In the genomic region with DNA sequence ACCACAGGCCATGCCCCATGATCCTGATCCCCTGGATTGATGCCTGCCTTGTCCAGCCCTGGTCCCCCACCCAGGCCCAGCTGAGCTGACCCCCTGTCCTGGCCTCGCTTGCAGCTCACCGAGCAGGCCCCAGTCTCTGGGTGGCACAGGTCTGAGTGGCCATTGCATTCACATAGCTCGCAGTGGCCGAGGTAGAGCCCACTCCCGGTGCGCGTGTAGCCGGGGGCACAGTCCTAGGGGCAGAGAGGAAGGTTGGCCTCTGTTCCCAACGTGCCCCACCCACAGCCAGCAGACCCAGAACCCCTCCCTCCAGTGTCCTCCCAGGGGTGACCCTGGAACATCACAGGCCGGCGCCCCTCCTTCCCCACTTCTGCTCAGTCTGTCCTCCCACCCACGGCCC, we compare ENCODE assay signal across 1 cellular context.
TF ChIP-seq lines count a peak whose summit lies in the region.

No MANE protein-coding gene starts in this region.

TF ChIP-seq in H1, 55 proteins besides CTCF, POLR2A, EP300 and RAD21:
- TF ChIP-seq EGR1 (IDR thresholded peaks at IDR 0.05; ENCODE audit: borderline replicate concordance, low read depth, low read length) (no peak), GTF2F1 (IDR thresholded peaks at IDR 0.05; ENCODE audit: borderline replicate concordance, low read depth, low read length) (no peak), CTBP2 (IDR thresholded peaks at IDR 0.05; ENCODE audit: borderline replicate concordance, insufficient read depth, insufficient read length, low read length) (no peak), POU5F1 (IDR thresholded peaks at IDR 0.05; ENCODE audit: low read depth, low read length) (no peak), ASH2L (IDR thresholded peaks at IDR 0.05; ENCODE audit: low read length) (no peak), TAF7 (optimal IDR thresholded peaks at IDR 0.05; ENCODE audit: borderline replicate concordance, low read depth, low read length) (no peak), SRF (IDR thresholded peaks at IDR 0.05; ENCODE audit: low read depth, low read length) (no peak), SP1 (IDR thresholded peaks at IDR 0.05; ENCODE audit: low read depth, low read length) (no peak), SIX5 (IDR thresholded peaks at IDR 0.05; ENCODE audit: low read depth, low read length) (no peak)
- TF ChIP-seq, protein P1, sequence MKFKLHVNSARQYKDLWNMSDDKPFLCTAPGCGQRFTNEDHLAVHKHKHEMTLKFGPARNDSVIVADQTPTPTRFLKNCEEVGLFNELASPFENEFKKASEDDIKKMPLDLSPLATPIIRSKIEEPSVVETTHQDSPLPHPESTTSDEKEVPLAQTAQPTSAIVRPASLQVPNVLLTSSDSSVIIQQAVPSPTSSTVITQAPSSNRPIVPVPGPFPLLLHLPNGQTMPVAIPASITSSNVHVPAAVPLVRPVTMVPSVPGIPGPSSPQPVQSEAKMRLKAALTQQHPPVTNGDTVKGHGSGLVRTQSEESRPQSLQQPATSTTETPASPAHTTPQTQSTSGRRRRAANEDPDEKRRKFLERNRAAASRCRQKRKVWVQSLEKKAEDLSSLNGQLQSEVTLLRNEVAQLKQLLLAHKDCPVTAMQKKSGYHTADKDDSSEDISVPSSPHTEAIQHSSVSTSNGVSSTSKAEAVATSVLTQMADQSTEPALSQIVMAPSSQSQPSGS (IDR thresholded peaks at IDR 0.05; ENCODE audit: low read length) = no peak
- TF ChIP-seq, protein P2, sequence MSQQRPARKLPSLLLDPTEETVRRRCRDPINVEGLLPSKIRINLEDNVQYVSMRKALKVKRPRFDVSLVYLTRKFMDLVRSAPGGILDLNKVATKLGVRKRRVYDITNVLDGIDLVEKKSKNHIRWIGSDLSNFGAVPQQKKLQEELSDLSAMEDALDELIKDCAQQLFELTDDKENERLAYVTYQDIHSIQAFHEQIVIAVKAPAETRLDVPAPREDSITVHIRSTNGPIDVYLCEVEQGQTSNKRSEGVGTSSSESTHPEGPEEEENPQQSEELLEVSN (IDR thresholded peaks at IDR 0.05) = no peak
- TF ChIP-seq, protein P3, sequence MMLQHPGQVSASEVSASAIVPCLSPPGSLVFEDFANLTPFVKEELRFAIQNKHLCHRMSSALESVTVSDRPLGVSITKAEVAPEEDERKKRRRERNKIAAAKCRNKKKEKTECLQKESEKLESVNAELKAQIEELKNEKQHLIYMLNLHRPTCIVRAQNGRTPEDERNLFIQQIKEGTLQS (IDR thresholded peaks at IDR 0.05; ENCODE audit: insufficient read depth, low read depth, low read length) = no peak
- TF ChIP-seq, protein P4, sequence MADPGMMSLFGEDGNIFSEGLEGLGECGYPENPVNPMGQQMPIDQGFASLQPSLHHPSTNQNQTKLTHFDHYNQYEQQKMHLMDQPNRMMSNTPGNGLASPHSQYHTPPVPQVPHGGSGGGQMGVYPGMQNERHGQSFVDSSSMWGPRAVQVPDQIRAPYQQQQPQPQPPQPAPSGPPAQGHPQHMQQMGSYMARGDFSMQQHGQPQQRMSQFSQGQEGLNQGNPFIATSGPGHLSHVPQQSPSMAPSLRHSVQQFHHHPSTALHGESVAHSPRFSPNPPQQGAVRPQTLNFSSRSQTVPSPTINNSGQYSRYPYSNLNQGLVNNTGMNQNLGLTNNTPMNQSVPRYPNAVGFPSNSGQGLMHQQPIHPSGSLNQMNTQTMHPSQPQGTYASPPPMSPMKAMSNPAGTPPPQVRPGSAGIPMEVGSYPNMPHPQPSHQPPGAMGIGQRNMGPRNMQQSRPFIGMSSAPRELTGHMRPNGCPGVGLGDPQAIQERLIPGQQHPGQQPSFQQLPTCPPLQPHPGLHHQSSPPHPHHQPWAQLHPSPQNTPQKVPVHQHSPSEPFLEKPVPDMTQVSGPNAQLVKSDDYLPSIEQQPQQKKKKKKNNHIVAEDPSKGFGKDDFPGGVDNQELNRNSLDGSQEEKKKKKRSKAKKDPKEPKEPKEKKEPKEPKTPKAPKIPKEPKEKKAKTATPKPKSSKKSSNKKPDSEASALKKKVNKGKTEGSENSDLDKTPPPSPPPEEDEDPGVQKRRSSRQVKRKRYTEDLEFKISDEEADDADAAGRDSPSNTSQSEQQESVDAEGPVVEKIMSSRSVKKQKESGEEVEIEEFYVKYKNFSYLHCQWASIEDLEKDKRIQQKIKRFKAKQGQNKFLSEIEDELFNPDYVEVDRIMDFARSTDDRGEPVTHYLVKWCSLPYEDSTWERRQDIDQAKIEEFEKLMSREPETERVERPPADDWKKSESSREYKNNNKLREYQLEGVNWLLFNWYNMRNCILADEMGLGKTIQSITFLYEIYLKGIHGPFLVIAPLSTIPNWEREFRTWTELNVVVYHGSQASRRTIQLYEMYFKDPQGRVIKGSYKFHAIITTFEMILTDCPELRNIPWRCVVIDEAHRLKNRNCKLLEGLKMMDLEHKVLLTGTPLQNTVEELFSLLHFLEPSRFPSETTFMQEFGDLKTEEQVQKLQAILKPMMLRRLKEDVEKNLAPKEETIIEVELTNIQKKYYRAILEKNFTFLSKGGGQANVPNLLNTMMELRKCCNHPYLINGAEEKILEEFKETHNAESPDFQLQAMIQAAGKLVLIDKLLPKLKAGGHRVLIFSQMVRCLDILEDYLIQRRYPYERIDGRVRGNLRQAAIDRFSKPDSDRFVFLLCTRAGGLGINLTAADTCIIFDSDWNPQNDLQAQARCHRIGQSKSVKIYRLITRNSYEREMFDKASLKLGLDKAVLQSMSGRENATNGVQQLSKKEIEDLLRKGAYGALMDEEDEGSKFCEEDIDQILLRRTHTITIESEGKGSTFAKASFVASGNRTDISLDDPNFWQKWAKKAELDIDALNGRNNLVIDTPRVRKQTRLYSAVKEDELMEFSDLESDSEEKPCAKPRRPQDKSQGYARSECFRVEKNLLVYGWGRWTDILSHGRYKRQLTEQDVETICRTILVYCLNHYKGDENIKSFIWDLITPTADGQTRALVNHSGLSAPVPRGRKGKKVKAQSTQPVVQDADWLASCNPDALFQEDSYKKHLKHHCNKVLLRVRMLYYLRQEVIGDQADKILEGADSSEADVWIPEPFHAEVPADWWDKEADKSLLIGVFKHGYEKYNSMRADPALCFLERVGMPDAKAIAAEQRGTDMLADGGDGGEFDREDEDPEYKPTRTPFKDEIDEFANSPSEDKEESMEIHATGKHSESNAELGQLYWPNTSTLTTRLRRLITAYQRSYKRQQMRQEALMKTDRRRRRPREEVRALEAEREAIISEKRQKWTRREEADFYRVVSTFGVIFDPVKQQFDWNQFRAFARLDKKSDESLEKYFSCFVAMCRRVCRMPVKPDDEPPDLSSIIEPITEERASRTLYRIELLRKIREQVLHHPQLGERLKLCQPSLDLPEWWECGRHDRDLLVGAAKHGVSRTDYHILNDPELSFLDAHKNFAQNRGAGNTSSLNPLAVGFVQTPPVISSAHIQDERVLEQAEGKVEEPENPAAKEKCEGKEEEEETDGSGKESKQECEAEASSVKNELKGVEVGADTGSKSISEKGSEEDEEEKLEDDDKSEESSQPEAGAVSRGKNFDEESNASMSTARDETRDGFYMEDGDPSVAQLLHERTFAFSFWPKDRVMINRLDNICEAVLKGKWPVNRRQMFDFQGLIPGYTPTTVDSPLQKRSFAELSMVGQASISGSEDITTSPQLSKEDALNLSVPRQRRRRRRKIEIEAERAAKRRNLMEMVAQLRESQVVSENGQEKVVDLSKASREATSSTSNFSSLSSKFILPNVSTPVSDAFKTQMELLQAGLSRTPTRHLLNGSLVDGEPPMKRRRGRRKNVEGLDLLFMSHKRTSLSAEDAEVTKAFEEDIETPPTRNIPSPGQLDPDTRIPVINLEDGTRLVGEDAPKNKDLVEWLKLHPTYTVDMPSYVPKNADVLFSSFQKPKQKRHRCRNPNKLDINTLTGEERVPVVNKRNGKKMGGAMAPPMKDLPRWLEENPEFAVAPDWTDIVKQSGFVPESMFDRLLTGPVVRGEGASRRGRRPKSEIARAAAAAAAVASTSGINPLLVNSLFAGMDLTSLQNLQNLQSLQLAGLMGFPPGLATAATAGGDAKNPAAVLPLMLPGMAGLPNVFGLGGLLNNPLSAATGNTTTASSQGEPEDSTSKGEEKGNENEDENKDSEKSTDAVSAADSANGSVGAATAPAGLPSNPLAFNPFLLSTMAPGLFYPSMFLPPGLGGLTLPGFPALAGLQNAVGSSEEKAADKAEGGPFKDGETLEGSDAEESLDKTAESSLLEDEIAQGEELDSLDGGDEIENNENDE (IDR thresholded peaks at IDR 0.05; ENCODE audit: insufficient replicate concordance, low read length) = no peak
TF ChIP-seq in H1: peak in this region for 0.
